ENCODE assay signal across 16 cellular contexts in the genomic region with DNA sequence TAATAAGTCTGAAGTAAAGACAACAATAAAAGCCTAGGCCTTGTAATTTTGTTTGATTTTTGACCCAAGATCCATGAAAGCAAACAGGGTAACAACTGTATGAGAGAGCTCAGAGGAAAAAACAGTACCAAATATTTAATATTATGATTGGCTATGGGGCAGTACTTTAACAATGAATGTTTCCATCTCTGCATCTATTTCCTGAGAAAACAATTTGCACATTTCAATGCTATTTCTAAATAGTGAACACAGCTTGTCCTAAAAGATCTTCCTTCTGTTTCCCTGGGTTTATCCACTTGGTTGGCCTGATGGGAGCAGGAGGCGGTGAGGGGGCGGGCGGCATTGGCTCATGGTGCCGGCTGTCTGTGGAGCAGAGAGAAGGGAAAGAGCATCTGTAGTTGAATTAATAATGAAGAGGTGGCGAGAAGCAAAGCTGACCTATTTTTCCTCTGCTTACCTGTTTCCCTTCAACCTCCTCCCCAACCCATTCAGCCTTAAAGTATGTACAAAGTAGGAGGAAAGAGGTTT.
"Had no signal": no experiment of that assay in that cellular context is flagged by ENCODE, and none has a peak within 500 bp of the region (broad histone marks: within the 10 kb centered on the region; RNA-seq: fewer than 3 reads in every experiment).

No MANE protein-coding gene starts in this region.

- H3K4me3 Mint-ChIP-seq: activated CD4-positive, alpha-beta memory T cell treated with anti-CD3 and anti-CD28 coated beads for 36 hours; activated naive CD8-positive, alpha-beta T cell; activated T-cell treated with anti-CD3 and anti-CD28 coated beads, Interleukin-2, amount 50 U/mL, for 4 hours; immature natural killer cell; nephron progenitor cell; stimulated activated naive CD8-positive, alpha-beta T cell treated with anti-CD3 and anti-CD28 coated beads, Interleukin-15, Interleukin-2, amounts not matched to agents 100 ng/mL and 50 ng/mL, for 24 hours had no signal

- H3K27me3 Mint-ChIP-seq: activated CD4-positive, alpha-beta memory T cell treated with anti-CD3 and anti-CD28 coated beads for 36 hours; activated naive CD8-positive, alpha-beta T cell; stimulated activated naive CD8-positive, alpha-beta T cell treated with anti-CD3 and anti-CD28 coated beads, Interleukin-15, Interleukin-2, amounts not matched to agents 100 ng/mL and 50 ng/mL, for 24 hours had no signal

- H3K27ac ChIP-seq: ovary, VCaP had no signal

- H3K4me1 Mint-ChIP-seq: immature natural killer cell, nephron progenitor cell had no signal

- H3K27me3 ChIP-seq: ovary, tibial nerve had no signal

- H3K9me3 Mint-ChIP-seq: activated CD4-positive, alpha-beta memory T cell treated with anti-CD3 and anti-CD28 coated beads for 36 hours; activated T-cell treated with anti-CD3 and anti-CD28 coated beads, Interleukin-2, amount 50 U/mL, for 4 hours; nephron progenitor cell; stimulated activated naive CD8-positive, alpha-beta T cell treated with anti-CD3 and anti-CD28 coated beads, Interleukin-15, Interleukin-2, amounts not matched to agents 100 ng/mL and 50 ng/mL, for 24 hours had no signal

- H3K9me3 ChIP-seq: ovary, tibial nerve had no signal

- H3K27ac Mint-ChIP-seq: activated CD4-positive, alpha-beta memory T cell treated with anti-CD3 and anti-CD28 coated beads for 36 hours; activated naive CD8-positive, alpha-beta T cell; immature natural killer cell; nephron progenitor cell; stimulated activated naive CD8-positive, alpha-beta T cell treated with anti-CD3 and anti-CD28 coated beads, Interleukin-15, Interleukin-2, amounts not matched to agents 100 ng/mL and 50 ng/mL, for 24 hours had no signal

- ATAC-seq: activated T-cell treated with anti-CD3 and anti-CD28 coated beads, Interleukin-2, amount 50 U/mL, for 4 hours had no signal

- H3K4me3 ChIP-seq: ovary, tibial nerve had no signal

- FAIRE-seq: bronchial epithelial cell had no signal

- H3K36me3 Mint-ChIP-seq: activated CD4-positive, alpha-beta memory T cell treated with anti-CD3 and anti-CD28 coated beads for 36 hours; activated naive CD8-positive, alpha-beta T cell; immature natural killer cell had no signal

- H3K36me3 ChIP-seq: ovary, tibial nerve had no signal

- DNase-seq: activated CD4-positive, alpha-beta memory T cell treated with anti-CD3 and anti-CD28 coated beads for 36 hours; activated gamma-delta T cell; activated T-cell treated with anti-CD3 and anti-CD28 coated beads, Interleukin-2, amount 50 U/mL, for 4 hours; cortex of kidney; erythroblast; immature natural killer cell; mesenchymal stem cell; nephron progenitor cell; ovary; stimulated activated CD4-positive, alpha-beta T cell treated with anti-CD3 and anti-CD28 coated beads, Interleukin-4, amount 100 ng/mL, for 1 hour; T-helper 9 cell had no signal
